Comparison of ENCODE assay signal across 26 cellular contexts in the genomic region with DNA sequence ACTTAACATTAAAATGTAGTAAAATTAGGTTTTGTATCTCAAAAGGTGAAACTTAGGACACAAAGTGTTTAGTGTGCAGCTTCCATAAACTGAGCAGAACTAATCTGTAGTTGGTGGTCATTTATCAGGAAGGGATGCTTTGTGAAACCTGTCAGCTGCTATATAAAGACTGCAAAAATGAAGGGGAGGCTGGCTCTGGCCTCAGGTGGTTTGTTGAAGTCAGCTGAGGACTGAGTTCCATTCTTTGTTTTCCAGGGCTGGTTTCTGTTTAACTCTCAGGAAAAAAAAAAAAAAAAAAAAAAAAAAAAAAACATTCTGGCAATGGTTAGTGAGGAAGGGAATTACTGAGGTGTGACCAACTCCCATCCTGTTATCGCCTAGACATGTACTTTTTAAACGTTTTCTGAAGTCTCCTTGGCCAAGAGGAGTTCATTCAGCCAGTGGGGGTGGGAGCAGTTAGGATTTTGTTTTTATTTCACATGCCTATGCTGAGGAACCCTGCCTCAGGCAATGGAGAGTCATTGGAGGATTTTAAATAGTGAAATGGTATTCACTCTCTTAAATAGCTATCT.
A peak's percentile ranks its signal among the peaks of the same experiment; 100 is the strongest.
DNase-seq lines count a peak whose midpoint lies in the region; ATAC-seq and TF ChIP-seq lines count a peak whose summit lies in the region.
"Had no signal": no experiment of that assay in that cellular context is flagged by ENCODE, and none has a peak within 500 bp of the region (broad histone marks: within the 10 kb centered on the region; RNA-seq: fewer than 3 reads in every experiment).

No MANE protein-coding gene starts in this region.

- no peaks in the 10 kb centered on the region for H3K9me2 ChIP-seq in DOHH2 (replicated peaks; ENCODE audit: control insufficient read depth, low read length)

- H3K27me3 ChIP-seq in DOHH2 (ENCODE audit: control insufficient read depth, low read length) = no peaks in the 10 kb centered on the region
- H3K27me3 ChIP-seq: brain microvascular endothelial cell, SJCRH30, transverse colon had no signal

- H3K27me3 Mint-ChIP-seq in nephron progenitor cell (ENCODE audit: low read depth, poor library complexity) = no peaks in the 10 kb centered on the region
- H3K27me3 Mint-ChIP-seq in activated naive CD8-positive, alpha-beta T cell treated with anti-CD3 and anti-CD28 coated beads for 36 hours = no peaks in the 10 kb centered on the region
- H3K27me3 Mint-ChIP-seq: activated naive CD4-positive, alpha-beta T cell treated with anti-CD3 and anti-CD28 coated beads, Interleukin-2, amount 50 U/mL, for 24 hours; CD8-positive, alpha-beta memory T cell; memory B cell had no signal

- H3K36me3 Mint-ChIP-seq in nephron progenitor cell (ENCODE audit: low read depth) = peaks cover 4% of the 10 kb centered on the region
- H3K36me3 Mint-ChIP-seq in activated naive CD8-positive, alpha-beta T cell treated with anti-CD3 and anti-CD28 coated beads for 36 hours = no peaks in the 10 kb centered on the region
- H3K36me3 Mint-ChIP-seq: activated naive CD4-positive, alpha-beta T cell treated with anti-CD3 and anti-CD28 coated beads, Interleukin-2, amount 50 U/mL, for 24 hours; CD8-positive, alpha-beta memory T cell; memory B cell; natural killer cell had no signal

- no peaks in the 10 kb centered on the region for H4K20me1 ChIP-seq in DOHH2 (ENCODE audit: control insufficient read depth, insufficient read depth, low read depth, low read length)

- peaks cover 26% of the 10 kb centered on the region for H3F3A ChIP-seq in DOHH2 (ENCODE audit: control insufficient read depth, insufficient read depth)

- peak; percentile 57 for DNase-seq in NCI-H1105 treated with DMSO at 0.1 percent for 48 hours (lab: John Stamatoyannopoulos, UW)
- peak; percentile 25 for DNase-seq in glomerular visceral epithelial cell (ENCODE audit: extremely low spot score)
- no peak for DNase-seq in nephron progenitor cell
- no peak for DNase-seq in activated naive CD8-positive, alpha-beta T cell treated with anti-CD3 and anti-CD28 coated beads for 36 hours
- no peak for DNase-seq in HCEC 1CT
- DNase-seq in sciatic nerve (ENCODE audit: low spot score) = no peak
- no peak for DNase-seq in NCI-H82 treated with DMSO at 0.1 percent for 48 hours (lab: John Stamatoyannopoulos, UW; ENCODE audit: unreplicated experiment)
- DNase-seq: activated CD8-positive, alpha-beta T cell treated with anti-CD3 and anti-CD28 coated beads, Interleukin-2, amount 10 ng/mL, durations not matched to agents 7 days and 5 days; activated T-cell treated with anti-CD3 and anti-CD28 coated beads, Interleukin-2, amount 50 U/mL, for 4 hours; brain microvascular endothelial cell; CD8-positive, alpha-beta memory T cell; immature natural killer cell; natural killer cell; NCI-H2029; NCI-H526; OCI-M1; SJCRH30; stimulated activated CD4-positive, alpha-beta T cell treated with anti-CD3 and anti-CD28 coated beads, Interleukin-15, amount 100 ng/mL, for 24 hours; stimulated activated naive CD4-positive, alpha-beta T cell; transverse colon had no signal

- H3K9me3 Mint-ChIP-seq in nephron progenitor cell = peaks cover 12% of the 10 kb centered on the region
- peaks cover 2% of the 10 kb centered on the region for H3K9me3 Mint-ChIP-seq in activated naive CD8-positive, alpha-beta T cell treated with anti-CD3 and anti-CD28 coated beads for 36 hours
- H3K9me3 Mint-ChIP-seq: activated naive CD4-positive, alpha-beta T cell treated with anti-CD3 and anti-CD28 coated beads, Interleukin-2, amount 50 U/mL, for 24 hours; activated T-cell treated with anti-CD3 and anti-CD28 coated beads, Interleukin-2, amount 50 U/mL, for 4 hours had no signal

- H3K79me2 ChIP-seq in DOHH2 (ENCODE audit: control insufficient read depth, low read length) = no peaks in the 10 kb centered on the region

- TF ChIP-seq CTCF in DOHH2 (IDR thresholded peaks at IDR 0.05; ENCODE audit: low read depth, low read length, poor library complexity, severe bottlenecking) = no peak
- no peak for TF ChIP-seq CTCF in nephron progenitor cell (IDR thresholded peaks at IDR 0.05)

- peaks cover 54% of the 10 kb centered on the region for H3K4me1 Mint-ChIP-seq in nephron progenitor cell
- no peaks in the 10 kb centered on the region for H3K4me1 Mint-ChIP-seq in activated naive CD8-positive, alpha-beta T cell treated with anti-CD3 and anti-CD28 coated beads for 36 hours
- H3K4me1 Mint-ChIP-seq: activated naive CD4-positive, alpha-beta T cell treated with anti-CD3 and anti-CD28 coated beads, Interleukin-2, amount 50 U/mL, for 24 hours; CD8-positive, alpha-beta memory T cell; immature natural killer cell; memory B cell; natural killer cell had no signal

- no peak for ATAC-seq in sciatic nerve
- ATAC-seq: activated CD8-positive, alpha-beta T cell treated with anti-CD3 and anti-CD28 coated beads, Interleukin-2, amount 10 ng/mL, durations not matched to agents 7 days and 5 days; activated T-cell treated with anti-CD3 and anti-CD28 coated beads, Interleukin-2, amount 50 U/mL, for 4 hours; natural killer cell had no signal

- intact Hi-C loops in sciatic nerve (cut with DNase I) = no loop called here

- peak overlapping the region; percentile 67 for H3K4me3 ChIP-seq in DOHH2 (ENCODE audit: low read length)
- H3K4me3 ChIP-seq: prostate gland, SJCRH30, transverse colon had no signal

- H3K27ac Mint-ChIP-seq in nephron progenitor cell = peak overlapping the region; percentile 73
- no peak overlapping the region for H3K27ac Mint-ChIP-seq in activated naive CD8-positive, alpha-beta T cell treated with anti-CD3 and anti-CD28 coated beads for 36 hours
- H3K27ac Mint-ChIP-seq: activated CD8-positive, alpha-beta T cell treated with anti-CD3 and anti-CD28 coated beads, Interleukin-2, amount 10 ng/mL, durations not matched to agents 7 days and 5 days; activated naive CD4-positive, alpha-beta T cell treated with anti-CD3 and anti-CD28 coated beads, Interleukin-2, amount 50 U/mL, for 24 hours; CD8-positive, alpha-beta memory T cell; immature natural killer cell; memory B cell; natural killer cell; T-helper 2 cell treated with Interferon-gamma antibody and Interleukin-4, amounts not matched to agents 5 μg/mL and 100 μg/mL, for 36 hours had no signal

- no peak overlapping the region for H3K4me3 Mint-ChIP-seq in nephron progenitor cell
- no peak overlapping the region for H3K4me3 Mint-ChIP-seq in activated naive CD8-positive, alpha-beta T cell treated with anti-CD3 and anti-CD28 coated beads for 36 hours
- H3K4me3 Mint-ChIP-seq: activated CD8-positive, alpha-beta T cell treated with anti-CD3 and anti-CD28 coated beads, Interleukin-2, amount 10 ng/mL, durations not matched to agents 7 days and 5 days; activated naive CD4-positive, alpha-beta T cell treated with anti-CD3 and anti-CD28 coated beads, Interleukin-2, amount 50 U/mL, for 24 hours; activated T-cell treated with anti-CD3 and anti-CD28 coated beads, Interleukin-2, amount 50 U/mL, for 4 hours; CD8-positive, alpha-beta memory T cell; immature natural killer cell; memory B cell; natural killer cell; T-helper 2 cell treated with Interferon-gamma antibody and Interleukin-4, amounts not matched to agents 5 μg/mL and 100 μg/mL, for 36 hours had no signal

- peaks cover under 1% of the 10 kb centered on the region; the same call in 1 of the 2 replicates for H3K9me3 ChIP-seq in DOHH2 (ENCODE audit: control insufficient read depth, insufficient read depth, low read length)
- H3K9me3 ChIP-seq: prostate gland, SJCRH30, transverse colon had no signal

- H3K27ac ChIP-seq in DOHH2 (ENCODE audit: low read depth, low read length) = peak overlapping the region; percentile 93
- H3K27ac ChIP-seq: brain microvascular endothelial cell, epithelial cell of prostate, prostate gland, SJCRH30 had no signal

- peak overlapping the region; percentile 55 for H3K4me2 ChIP-seq in DOHH2 (ENCODE audit: low read length)

- no peaks in the 10 kb centered on the region; the same call in 1 of the 2 replicates for H3K36me3 ChIP-seq in DOHH2 (ENCODE audit: control insufficient read depth, low read length)
- H3K36me3 ChIP-seq: brain microvascular endothelial cell, prostate gland, SJCRH30, transverse colon had no signal

- peaks cover 69% of the 10 kb centered on the region for H3K4me1 ChIP-seq in DOHH2 (ENCODE audit: control insufficient read depth, low read length)
- H3K4me1 ChIP-seq: prostate gland, SJCRH30 had no signal

Comparison
In these comparisons a context has a peak if more than half of its experiments do, and no peak if none do; other contexts are left out.
1. DNase-seq: peak in NCI-H1105 treated with DMSO at 0.1 percent for 48 hours (single experiment) and glomerular visceral epithelial cell (single experiment); none in nephron progenitor cell (single experiment), activated naive CD8-positive, alpha-beta T cell treated with anti-CD3 and anti-CD28 coated beads for 36 hours (single experiment), HCEC 1CT (single experiment), sciatic nerve (single experiment) and NCI-H82 treated with DMSO at 0.1 percent for 48 hours (single experiment).